7 cellular contexts compared by ENCODE assay signal in the genomic region with DNA sequence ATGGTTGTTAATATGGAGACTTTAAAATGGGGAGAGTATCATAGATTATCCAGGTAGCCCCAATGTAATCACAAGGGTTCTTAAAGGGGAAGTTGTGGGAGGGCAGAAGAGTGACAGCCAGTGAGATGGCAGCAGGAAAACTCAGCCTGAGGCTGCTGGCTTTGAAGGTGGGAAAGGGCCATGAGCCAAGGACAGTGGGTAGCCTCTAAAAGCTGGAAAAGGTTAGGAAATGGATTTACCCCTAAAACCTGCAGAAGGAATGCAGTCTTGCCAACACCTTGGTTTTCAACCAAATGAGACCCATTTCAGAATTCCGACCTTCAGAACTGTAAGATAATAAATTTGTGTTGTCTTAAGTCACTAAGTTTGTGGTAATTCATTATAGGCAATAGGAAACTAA.
"Had no signal": no experiment of that assay in that cellular context is flagged by ENCODE, and none has a peak within 500 bp of the region (broad histone marks: within the 10 kb centered on the region; RNA-seq: fewer than 3 reads in every experiment).

No MANE protein-coding gene starts in this region.

- H3K9me3 Mint-ChIP-seq: H9 had no signal

- ATAC-seq: K562 had no signal

- DNase-seq: GOT3, H9, HCEC 1CT, IMR-90, Kasumi-1, KG1 had no signal

- H3K4me3 Mint-ChIP-seq: H9 had no signal

- H3K27ac Mint-ChIP-seq: H9 had no signal

- H3K4me3 ChIP-seq: K562 had no signal
